2 cellular contexts compared by ENCODE assay signal in the genomic region with DNA sequence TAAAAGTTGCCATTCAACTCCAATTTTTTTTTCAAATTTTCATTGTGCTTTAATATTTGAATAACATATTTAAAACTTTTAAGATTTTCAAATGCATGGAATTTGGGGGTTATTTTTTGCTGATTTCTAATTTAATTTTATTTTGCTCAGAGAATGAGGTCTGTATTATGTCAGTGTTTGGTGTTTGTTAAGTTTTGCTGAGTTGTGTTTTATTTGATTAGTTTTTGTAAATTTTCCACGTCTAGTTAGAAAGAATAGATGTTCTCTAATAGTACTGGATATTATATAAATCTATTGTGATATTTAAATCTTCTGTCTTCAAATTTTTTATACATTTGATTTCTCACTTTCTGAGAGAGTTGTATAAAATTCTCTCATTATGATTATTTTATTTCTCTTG.
TF ChIP-seq lines count a peak whose summit lies in the region.

No MANE protein-coding gene starts in this region.

TF ChIP-seq in IMR-90, 13 proteins besides CTCF, POLR2A, EP300 and RAD21:
- TF ChIP-seq MAZ (IDR thresholded peaks at IDR 0.05; ENCODE audit: borderline replicate concordance, low read depth, low read length) = no peak
- 0 out of 2 replicates have a peak, but pooled peaks have one; percentile 27 for TF ChIP-seq MAFK (IDR thresholded peaks at IDR 0.05; ENCODE audit: low read depth, low read length)
- TF ChIP-seq, protein P1, sequence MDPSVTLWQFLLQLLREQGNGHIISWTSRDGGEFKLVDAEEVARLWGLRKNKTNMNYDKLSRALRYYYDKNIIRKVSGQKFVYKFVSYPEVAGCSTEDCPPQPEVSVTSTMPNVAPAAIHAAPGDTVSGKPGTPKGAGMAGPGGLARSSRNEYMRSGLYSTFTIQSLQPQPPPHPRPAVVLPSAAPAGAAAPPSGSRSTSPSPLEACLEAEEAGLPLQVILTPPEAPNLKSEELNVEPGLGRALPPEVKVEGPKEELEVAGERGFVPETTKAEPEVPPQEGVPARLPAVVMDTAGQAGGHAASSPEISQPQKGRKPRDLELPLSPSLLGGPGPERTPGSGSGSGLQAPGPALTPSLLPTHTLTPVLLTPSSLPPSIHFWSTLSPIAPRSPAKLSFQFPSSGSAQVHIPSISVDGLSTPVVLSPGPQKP (IDR thresholded peaks at IDR 0.05; ENCODE audit: borderline replicate concordance, low read depth, low read length) = no peak

TF ChIP-seq in K562, 482 proteins besides CTCF, POLR2A, EP300 and RAD21:
- TF ChIP-seq ZNF197 (CRISPR knock-in tag; IDR thresholded peaks at IDR 0.05; ENCODE audit: low read depth) = no peak
- peak; percentile 15; the same call in 1 of the 2 replicates for TF ChIP-seq MAFG (tag; conservative IDR thresholded peaks at IDR 0.05)
- peak; percentile 84 for TF ChIP-seq ZNF316 (IDR thresholded peaks at IDR 0.05)
- peak; percentile 72 for TF ChIP-seq C11orf30 (IDR thresholded peaks at IDR 0.05; ENCODE audit: low read depth)
